Comparison of ENCODE assay signal across 8 cellular contexts in the genomic region with DNA sequence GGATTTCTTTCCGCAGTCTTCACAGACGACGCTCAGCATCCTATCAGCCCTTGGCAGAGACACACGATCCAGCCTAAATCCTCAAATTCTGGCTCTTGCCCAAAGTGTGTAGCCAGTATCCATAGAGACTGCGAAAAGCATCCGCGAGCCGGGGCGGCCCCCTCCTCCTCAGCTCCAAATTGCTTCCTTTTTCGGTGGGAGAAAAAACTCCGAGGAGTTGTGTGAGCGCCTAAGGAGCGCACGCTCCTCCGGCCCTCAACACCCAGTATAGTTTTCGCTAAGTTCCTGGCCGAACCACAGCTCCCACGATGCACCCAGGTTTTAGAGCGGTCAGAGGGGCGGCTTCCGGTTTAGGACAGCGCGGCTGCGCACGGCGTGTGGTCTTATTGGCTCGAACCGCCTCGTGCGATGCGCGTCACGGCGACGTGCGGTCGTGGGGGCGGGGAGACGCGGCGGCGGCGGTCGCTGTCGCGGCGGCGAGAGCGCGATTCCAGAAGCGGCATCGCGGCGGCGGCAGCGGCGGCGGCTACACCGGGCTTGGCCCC. TPM values are rescaled to one million over a fixed set of nuclear protein-coding genes. Genes with fewer than 3 reads are reported as not detected.
DNase-seq lines count a peak whose midpoint lies in the region; FAIRE-seq and TF ChIP-seq lines count a peak whose summit lies in the region.

TSS of gene ADIPOR2 (plus strand) at position 493 of the 545 bp plus-strand sequence. CDS start 63,274 bp downstream, outside the sequence.

- no peak within 1 kb of the TSS for H2BK15ac ChIP-seq in neuronal stem cell (ENCODE audit: low read length)

- peak within 1 kb of the TSS; percentile 95 for H3K9ac ChIP-seq in neuronal stem cell (ENCODE audit: low read depth, low read length, poor library complexity)
- peak within 1 kb of the TSS; percentile 84 to 94 (median 93) for H3K9ac ChIP-seq in subcutaneous abdominal adipose tissue (ENCODE audit: low read length in 5 of 5)

- H2BK120ac ChIP-seq in neuronal stem cell (ENCODE audit: low read depth, low read length), result no peak within 1 kb of the TSS

- H3K14ac ChIP-seq in neuronal stem cell (ENCODE audit: low read length), result peak within 1 kb of the TSS; percentile 97

- H3K4me1 ChIP-seq in neuronal stem cell (ENCODE audit: control insufficient read depth in 2 of 2, insufficient read depth in 1 of 2, low read depth in 1 of 2, low read length in 2 of 2) (peaks cover 2 to 6% of the 10 kb centered on the region in 2 donors), subcutaneous abdominal adipose tissue (ENCODE audit: control insufficient read depth in 5 of 5, insufficient read depth in 5 of 5, low read length in 5 of 5) (peaks cover 0 to 43% (median 38%) of the 10 kb centered on the region in 5 donors)

- H3K27ac ChIP-seq in neuronal stem cell (replicated peaks; ENCODE audit: low read length), result peak within 1 kb of the TSS; percentile 88
- H3K27ac ChIP-seq in subcutaneous abdominal adipose tissue (ENCODE audit: low read depth, low read length), result peak within 1 kb of the TSS; percentile 97

- H2AK5ac ChIP-seq in neuronal stem cell (ENCODE audit: low read depth, low read length), result no peak within 1 kb of the TSS

- H4K91ac ChIP-seq in neuronal stem cell (ENCODE audit: low read depth, low read length, poor library complexity), result no peak within 1 kb of the TSS

- H3K4ac ChIP-seq in neuronal stem cell (ENCODE audit: low read length), result peak within 1 kb of the TSS; percentile 23

- no peak for TF ChIP-seq CTCF in HFF-Myc (IDR thresholded peaks at IDR 0.05; ENCODE audit: low read depth, low read length, missing control alignments)

- in situ Hi-C loops in SK-MEL-5 (cut with HindIII; ENCODE audit: low pct_unique_long_range_greater_than_20kb, low sequenced_read_pairs), result no loop called here

- peak within 1 kb of the TSS; percentile 65 for H3K4me2 ChIP-seq in neuronal stem cell (ENCODE audit: insufficient read depth, low read length, poor library complexity, severe bottlenecking)

- peak within 1 kb of the TSS; percentile 36 for H2BK12ac ChIP-seq in neuronal stem cell (ENCODE audit: low read length)

- WGBS in neuronal stem cell (ENCODE audit: extremely low coverage in 2 of 2, insufficient read length in 2 of 2, insufficient replicate concordance in 1 of 2), 2 donors, result no CpG with 5 or more reads among the region's 59 CpGs

- H3K9me3 ChIP-seq in neuronal stem cell (replicated peaks in 1 of 2; ENCODE audit: control insufficient read depth in 2 of 2, insufficient read depth in 1 of 2, low read depth in 1 of 2, low read length in 2 of 2) (no peaks in the 10 kb centered on the region), subcutaneous abdominal adipose tissue (ENCODE audit: control insufficient read depth in 5 of 5, low read length in 5 of 5) (no peaks in the 10 kb centered on the region)

- no peak for FAIRE-seq in frontal cortex (lab: Jason Lieb, UNC)

- peak within 1 kb of the TSS; percentile 91 for H3K4me3 ChIP-seq in HFF-Myc (replicated peaks; ENCODE audit: low read depth, low read length)
- H3K4me3 ChIP-seq in neuronal stem cell (ENCODE audit: low read length in 2 of 2), result peak within 1 kb of the TSS; percentile 54 to 90
- H3K4me3 ChIP-seq in subcutaneous abdominal adipose tissue (ENCODE audit: low read depth in 1 of 5, low read length in 5 of 5), result peak within 1 kb of the TSS; percentile 89 to 95 (median 94)

- H3K79me1 ChIP-seq in neuronal stem cell (ENCODE audit: low read depth, low read length), result peaks cover 5% of the 10 kb centered on the region

- H3K36me3 ChIP-seq in neuronal stem cell (replicated peaks in 1 of 2; ENCODE audit: control insufficient read depth in 2 of 2, insufficient read depth in 2 of 2, low read length in 2 of 2), result peaks cover 0 to 16% of the 10 kb centered on the region in 2 donors
- H3K36me3 ChIP-seq in subcutaneous abdominal adipose tissue (ENCODE audit: control insufficient read depth in 5 of 5, insufficient read depth in 5 of 5, low read length in 5 of 5), result peaks cover 0 to 5% (median 0%) of the 10 kb centered on the region in 5 donors

- H3K27me3 ChIP-seq in neuronal stem cell (ENCODE audit: control insufficient read depth in 3 of 3, insufficient read depth in 3 of 3, low read depth in 1 of 3, low read length in 3 of 3), result no peaks in the 10 kb centered on the region
- H3K27me3 ChIP-seq in subcutaneous abdominal adipose tissue (ENCODE audit: control insufficient read depth in 5 of 5, insufficient read depth in 4 of 5, low read length in 5 of 5), result no peaks in the 10 kb centered on the region

- H3K18ac ChIP-seq in neuronal stem cell (ENCODE audit: low read length), result peak within 1 kb of the TSS; percentile 95

- H3K23ac ChIP-seq in neuronal stem cell (ENCODE audit: low read depth, low read length, poor library complexity), result peak within 1 kb of the TSS; percentile 93

- H2AFZ ChIP-seq in neuronal stem cell (ENCODE audit: low read length), result peak within 1 kb of the TSS; percentile 89

- H2BK5ac ChIP-seq in neuronal stem cell (ENCODE audit: low read length), result peak within 1 kb of the TSS; percentile 54

- H4K8ac ChIP-seq in neuronal stem cell (ENCODE audit: low read depth, low read length), result peak within 1 kb of the TSS; percentile 17

- DNase-seq in GM04503 (ENCODE audit: low read depth), result peak; percentile 81
- DNase-seq in HFF-Myc (ENCODE audit: extremely low read depth, low read depth), result peak; percentile 91
- DNase-seq in NAMALWA (ENCODE audit: low spot score), result peak; percentile 99
- peak; percentile 97 for DNase-seq in SK-MEL-5 (ENCODE audit: low read depth, low spot score)
- peak; percentile 95 for DNase-seq in activated naive CD4-positive, alpha-beta T cell treated with Interleukin-2 at 50 U/mL for 16 hours
- DNase-seq in frontal cortex (ENCODE audit: low spot score in 2 of 2), result peak; percentile 91 to 93
- peak; percentile 96 for DNase-seq in neuronal stem cell (ENCODE audit: low spot score)

RNA-seq across cellular contexts. Expression of gene ADIPOR2, which starts in this region (rescaled TPM):
- 61.3 and 64.5 TPM in 2 replicates for total RNA-seq in SK-MEL-5 (2014; rRNA removed; shearing (Covaris generic))
- 73.7 and 91.9 TPM in 2 replicates for polyA plus RNA-seq in SK-MEL-5 (2015; cell fraction: cytosol; rRNA removed)
- polyA plus RNA-seq in SK-MEL-5 (2015; cell fraction: nucleus; rRNA removed), result 68.4 and 71.3 TPM in 2 replicates
- total RNA-seq in frontal cortex, result 23.2 TPM
- polyA plus RNA-seq in neuronal stem cell (2013, experiment 1 of 2), result 26.7 TPM
- polyA plus RNA-seq in neuronal stem cell (2013, experiment 2 of 2), result 26.2 TPM

Comparison
In these comparisons a context has a peak if more than half of its experiments do, and no peak if none do; other contexts are left out.
1. Peak in every context shown above with its lines: DNase-seq, H3K4me3 ChIP-seq and H3K27ac ChIP-seq.